In the genomic region with DNA sequence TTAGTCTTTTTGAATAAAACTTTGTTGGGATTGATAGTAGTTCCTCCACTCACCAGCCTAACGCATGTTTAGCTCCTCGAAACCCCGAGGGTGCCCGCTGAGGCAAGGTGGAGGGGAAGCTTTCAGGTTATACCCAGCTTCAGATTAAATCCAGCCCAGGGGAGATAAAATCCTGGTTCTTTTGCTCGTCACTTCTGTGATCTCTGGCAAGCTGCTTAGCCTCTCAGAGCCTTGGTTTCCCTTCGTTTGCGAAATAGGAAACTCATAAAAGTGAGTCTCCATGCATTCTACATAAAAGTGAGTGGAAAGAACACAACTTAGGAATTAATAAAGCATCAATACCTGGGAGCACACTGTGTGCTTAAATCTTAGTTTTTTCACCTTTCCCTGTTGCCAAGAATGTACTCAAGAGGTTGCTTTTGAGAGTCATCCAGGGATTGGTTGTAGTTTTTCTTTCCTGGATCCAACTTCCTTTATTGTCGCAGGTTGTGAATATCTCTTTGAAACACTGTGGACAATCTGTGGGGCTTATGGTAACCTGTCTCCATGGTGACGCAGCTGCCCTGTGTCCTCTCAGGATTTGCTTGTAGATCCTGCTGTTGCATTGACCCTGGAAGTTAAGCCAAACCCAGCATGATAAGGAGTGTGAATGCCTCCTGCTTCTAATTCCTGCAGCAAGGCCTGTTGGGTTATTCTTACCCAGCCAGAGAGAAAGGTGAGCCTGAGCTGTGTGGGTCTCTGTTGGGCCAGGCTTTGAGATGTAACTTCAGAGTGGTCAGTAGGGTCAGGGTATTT, we compare ENCODE assay signal across 8 cellular contexts. TPM values are rescaled to one million over a fixed set of nuclear protein-coding genes. Genes with fewer than 3 reads are reported as not detected.
DNase-seq lines count a peak whose midpoint lies in the region; ATAC-seq and TF ChIP-seq lines count a peak whose summit lies in the region.

No MANE protein-coding gene starts in this region.

- no peaks in the 10 kb centered on the region for H4K20me1 ChIP-seq in Loucy (ENCODE audit: insufficient read depth, low read length, poor library complexity, severe bottlenecking)

- peaks cover 0 to 16% (median 10%) of the 10 kb centered on the region in 5 donors for H3K36me3 Mint-ChIP-seq in naive thymus-derived CD4-positive, alpha-beta T cell

- 0 out of 2 replicates have a peak, but pooled peaks cover 3% of the 10 kb centered on the region for H3F3A ChIP-seq in Loucy (ENCODE audit: low read depth)

- intact Hi-C loops in naive thymus-derived CD4-positive, alpha-beta T cell (cut with micrococcal nuclease): loop anchor here (5.0 kb wide), 4 partner anchors 38 to 413 kb away; partner anchors contain the start of genes ALG2 (in 1 of the 2) and SEC61B (in 1 of the 2)
- intact Hi-C loops in spleen (cut with DNase I; ENCODE audit: low total_unique reads): no loop called here

- WGBS in spleen, 5 donors: 74 to 91% (median 80%) methylated on average over 9 of the region's 9 CpGs

- peaks cover 17 to 46% (median 38%) of the 10 kb centered on the region in 7 donors for H3K4me1 Mint-ChIP-seq in naive thymus-derived CD4-positive, alpha-beta T cell

- CTCF ChIA-PET in naive thymus-derived CD4-positive, alpha-beta T cell (lab: Charles Lee): interaction anchor here (1.5 kb wide), 1 partner anchor 12 kb away, joined by 3 read pairs; no protein-coding TSS in a partner anchor

- H3K9me3 ChIP-seq in Loucy (ENCODE audit: insufficient read depth, low read depth, low read length): no peaks in the 10 kb centered on the region
- no peaks in the 10 kb centered on the region for H3K9me3 ChIP-seq in naive thymus-derived CD4-positive, alpha-beta T cell (ENCODE audit: control insufficient read depth in 2 of 3, low read length in 3 of 3)
- H3K9me3 ChIP-seq in spleen: no peaks in the 10 kb centered on the region

- H3K27ac Mint-ChIP-seq in naive thymus-derived CD4-positive, alpha-beta T cell: peak overlapping the region in 2 of 9 donors; percentile 67 to 74

- H3K27me3 ChIP-seq in Loucy (ENCODE audit: insufficient read depth, low read length, poor library complexity, severe bottlenecking) (no peaks in the 10 kb centered on the region), spleen (replicated peaks in 1 of 7) (peaks cover 0 to 46% (median 13%) of the 10 kb centered on the region in 7 donors)
- no peaks in the 10 kb centered on the region for H3K27me3 ChIP-seq in naive thymus-derived CD4-positive, alpha-beta T cell (ENCODE audit: control insufficient read depth in 2 of 2, insufficient read depth in 2 of 2, low read length in 2 of 2)

- H3K27ac ChIP-seq in naive thymus-derived CD4-positive, alpha-beta T cell (ENCODE audit: low read depth, low read length): no peak overlapping the region
- H3K27ac ChIP-seq in spleen: no peak overlapping the region

- H3K79me2 ChIP-seq in Loucy (ENCODE audit: insufficient read depth, low read length): no peaks in the 10 kb centered on the region

- no peaks in the 10 kb centered on the region for H3K36me3 ChIP-seq in Loucy (ENCODE audit: insufficient read depth, low read length)
- H3K36me3 ChIP-seq in naive thymus-derived CD4-positive, alpha-beta T cell (ENCODE audit: control insufficient read depth in 2 of 3, insufficient read depth in 3 of 3, low read length in 3 of 3): no peaks in the 10 kb centered on the region
- H3K36me3 ChIP-seq in spleen: no peaks in the 10 kb centered on the region

- H3K9me2 ChIP-seq in Loucy (replicated peaks; ENCODE audit: low read depth, low read length): no peaks in the 10 kb centered on the region

- TF ChIP-seq CTCF in Loucy (conservative IDR thresholded peaks at IDR 0.05; ENCODE audit: low read length): no peak
- no peak for TF ChIP-seq CTCF in spleen (IDR thresholded peaks at IDR 0.05 in 8 of 11, conservative IDR thresholded peaks at IDR 0.05 in 3 of 11)

- peak overlapping the region; percentile 81 for H3K4me2 ChIP-seq in Loucy (ENCODE audit: low read depth, low read length, poor library complexity, severe bottlenecking)

- H3K4me1 ChIP-seq in Loucy (ENCODE audit: insufficient read depth, low read length, poor library complexity, severe bottlenecking) (peaks cover 34% of the 10 kb centered on the region), spleen (peaks cover 8 to 27% (median 16%) of the 10 kb centered on the region in 6 donors)
- peaks cover 11 to 16% of the 10 kb centered on the region in 2 donors for H3K4me1 ChIP-seq in naive thymus-derived CD4-positive, alpha-beta T cell (ENCODE audit: control insufficient read depth in 2 of 2, insufficient read depth in 2 of 2, low read length in 2 of 2)

- TF ChIP-seq POLR2A in spleen (IDR thresholded peaks at IDR 0.05): no peak

- no peak overlapping the region for H2AFZ ChIP-seq in Loucy (ENCODE audit: low read length)

- ATAC-seq in naive thymus-derived CD4-positive, alpha-beta T cell: no peak
- ATAC-seq in GM21737 (IDR thresholded peaks at IDR 0.05; ENCODE audit: unreplicated experiment) (no peak), HG03045 (IDR thresholded peaks at IDR 0.05; ENCODE audit: unreplicated experiment) (no peak)

- H3K4me3 ChIP-seq in Loucy (ENCODE audit: low read length, poor library complexity, severe bottlenecking) (peak overlapping the region; percentile 82), spleen (no peak overlapping the region)
- no peak overlapping the region for H3K4me3 ChIP-seq in naive thymus-derived CD4-positive, alpha-beta T cell (ENCODE audit: low read length)

- no peak overlapping the region for H3K9ac ChIP-seq in Loucy (ENCODE audit: low read depth, low read length, poor library complexity, severe bottlenecking)

- H3K9me3 Mint-ChIP-seq in naive thymus-derived CD4-positive, alpha-beta T cell: peaks cover 0 to 4% (median 0%) of the 10 kb centered on the region in 11 donors

- DNase-seq in COR-L47 (lab: John Stamatoyannopoulos, UW) (peak; percentile 13), cerebellar cortex (ENCODE audit: low spot score) (peak; percentile 46), spleen (no peak), NCI-H187 (lab: John Stamatoyannopoulos, UW) (no peak)
- no peak for DNase-seq in naive thymus-derived CD4-positive, alpha-beta T cell

- peak overlapping the region; percentile 43 to 95 (median 88) for H3K4me3 Mint-ChIP-seq in naive thymus-derived CD4-positive, alpha-beta T cell

- peaks cover 0 to 41% (median 0%) of the 10 kb centered on the region in 5 donors for H3K27me3 Mint-ChIP-seq in naive thymus-derived CD4-positive, alpha-beta T cell

- POLR2A ChIA-PET in naive thymus-derived CD4-positive, alpha-beta T cell (lab: Charles Lee): no interaction called here

RNA-seq across cellular contexts. Expression of gene GALNT12, which starts 2.0 kb away (rescaled TPM):
- 10 to 100 TPM in 4 of 5 experiments, 1 to 10 TPM in 1; 6.2 to 14.3 (median 11.4) TPM for total RNA-seq in naive thymus-derived CD4-positive, alpha-beta T cell
- polyA plus RNA-seq in naive thymus-derived CD4-positive, alpha-beta T cell: 1 to 10 TPM; 3.1 to 4.3 TPM
- total RNA-seq in spleen: 1 to 10 TPM; 1.2 to 3.2 (median 2.6) TPM
- 1 to 10 TPM; 2.1 to 2.6 (median 2.3) TPM for polyA plus RNA-seq in spleen

RNA-seq across cellular contexts. Expression of gene ANKS6, which starts 13.2 kb away (rescaled TPM):
- total RNA-seq in naive thymus-derived CD4-positive, alpha-beta T cell: 10 to 100 TPM in 4 of 5 experiments, 1 to 10 TPM in 1; 8.1 to 18.4 (median 13.5) TPM
- polyA plus RNA-seq in naive thymus-derived CD4-positive, alpha-beta T cell: 1 to 10 TPM; 5.0 to 7.5 TPM
- total RNA-seq in spleen: 1 to 10 TPM; 5.2 to 9.4 (median 7.0) TPM
- 1 to 10 TPM; 4.9 to 8.2 (median 7.7) TPM for polyA plus RNA-seq in spleen

Comparison
In these comparisons a context has a peak if more than half of its experiments do, and no peak if none do; other contexts are left out.
1. DNase-seq: peak in COR-L47 (single experiment) and cerebellar cortex (single experiment); none in naive thymus-derived CD4-positive, alpha-beta T cell (0 of 9), spleen (single experiment) and NCI-H187 (0 of 2).